In genomic region chr7:97117035-97117371, GRCh38 we compare ENCODE assay signal across 8 cellular contexts. TPM values are rescaled to one million over a fixed set of nuclear protein-coding genes. Genes with fewer than 3 reads are reported as not detected.
DNase-seq lines count a peak whose midpoint lies in the region; ATAC-seq and TF ChIP-seq lines count a peak whose summit lies in the region.

No MANE protein-coding gene starts in this region.

- POLR2A ChIA-PET in WTC11 (lab: Charles Lee): interaction anchor here (0.6 to 2.2 kb wide), 5 partner anchors 10 to 1439 kb away, joined by 3 to 14 read pairs (median 4); partner anchors contain the start of gene ASNS

- no peak for DNase-seq in WTC11 (ENCODE audit: low spot score)
- no peak for DNase-seq in cardiac muscle cell (ENCODE audit: low read depth in 1 of 2, low spot score in 1 of 2)
- DNase-seq in sigmoid colon: no peak
- DNase-seq in effector CD4-positive, alpha-beta T cell: no peak
- no peak for DNase-seq in NCI-H510A (lab: John Stamatoyannopoulos, UW)
- DNase-seq in OCI-M1 (lab: John Stamatoyannopoulos, UW): no peak

- H3K4me3 ChIP-seq in cardiac muscle cell (peak overlapping the region; percentile 69), sigmoid colon (peak overlapping the region; percentile 59 to 65 (median 63))

- TF ChIP-seq EP300 in sigmoid colon (IDR thresholded peaks at IDR 0.05): no peak

- H3K4me1 ChIP-seq in cardiac muscle cell (ENCODE audit: low read depth): peaks cover 9% of the 10 kb centered on the region
- peaks cover 0 to 21% (median 8%) of the 10 kb centered on the region in 4 donors for H3K4me1 ChIP-seq in sigmoid colon

- peak; percentile 0 for ATAC-seq in GM18907 (IDR thresholded peaks at IDR 0.05; ENCODE audit: unreplicated experiment)
- no peak; the same call in 1 of the 2 replicates for ATAC-seq in WTC11
- no peak for ATAC-seq in GM21717 (IDR thresholded peaks at IDR 0.05; ENCODE audit: unreplicated experiment)

- peaks cover 12% of the 10 kb centered on the region for H3K27me3 Mint-ChIP-seq in WTC11 (ENCODE audit: low read depth)

- no peak for TF ChIP-seq POLR2A in sigmoid colon (IDR thresholded peaks at IDR 0.05)

- peaks cover 30% of the 10 kb centered on the region for H3K4me1 Mint-ChIP-seq in WTC11

- H3K9me3 Mint-ChIP-seq in WTC11: peaks cover 5% of the 10 kb centered on the region

- H3K4me3 Mint-ChIP-seq in WTC11: peak overlapping the region; percentile 97

- H3K9me3 ChIP-seq in cardiac muscle cell (ENCODE audit: low read depth): no peaks in the 10 kb centered on the region
- H3K9me3 ChIP-seq in sigmoid colon: no peaks in the 10 kb centered on the region

- H3K27ac ChIP-seq in cardiac muscle cell (peak overlapping the region; percentile 78), sigmoid colon (peak overlapping the region; percentile 77 to 84 (median 78))

- H3K27me3 ChIP-seq in cardiac muscle cell: no peaks in the 10 kb centered on the region
- H3K27me3 ChIP-seq in sigmoid colon: no peaks in the 10 kb centered on the region

- intact Hi-C loops in sigmoid colon (cut with DNase I): loop anchor here (5.0 kb wide), 1 partner anchor 755 kb away; the partner anchor contains the start of gene ASNS

- H3K36me3 ChIP-seq in cardiac muscle cell (no peaks in the 10 kb centered on the region), sigmoid colon (no peaks in the 10 kb centered on the region)

- TF ChIP-seq CTCF in WTC11 (IDR thresholded peaks at IDR 0.05) (no peak), cardiac muscle cell (IDR thresholded peaks at IDR 0.05; ENCODE audit: low read depth, low read length) (no peak), sigmoid colon (IDR thresholded peaks at IDR 0.05) (no peak)

- CTCF ChIA-PET in WTC11 (lab: Charles Lee): interaction anchor here (0.6 to 1.6 kb wide), 6 partner anchors 10 to 897 kb away, joined by 3 to 6 read pairs (median 4); no protein-coding TSS in a partner anchor

- WGBS in sigmoid colon, 2 donors: 75 to 84% methylated on average over 9 of the region's 9 CpGs

- H3K27ac Mint-ChIP-seq in WTC11: peak overlapping the region; percentile 92

- H3K36me3 Mint-ChIP-seq in WTC11: peaks cover 1% of the 10 kb centered on the region

TF ChIP-seq in WTC11, 78 proteins besides CTCF, POLR2A, EP300 and RAD21:
- TF ChIP-seq ZNF219 (CRISPR knock-in tag; IDR thresholded peaks at IDR 0.05; ENCODE audit: borderline replicate concordance): no peak
- no peak for TF ChIP-seq SP1 (CRISPR knock-in tag; conservative IDR thresholded peaks at IDR 0.05)
- no peak for TF ChIP-seq JUN (CRISPR knock-in tag; IDR thresholded peaks at IDR 0.05)
- TF ChIP-seq, protein P1, sequence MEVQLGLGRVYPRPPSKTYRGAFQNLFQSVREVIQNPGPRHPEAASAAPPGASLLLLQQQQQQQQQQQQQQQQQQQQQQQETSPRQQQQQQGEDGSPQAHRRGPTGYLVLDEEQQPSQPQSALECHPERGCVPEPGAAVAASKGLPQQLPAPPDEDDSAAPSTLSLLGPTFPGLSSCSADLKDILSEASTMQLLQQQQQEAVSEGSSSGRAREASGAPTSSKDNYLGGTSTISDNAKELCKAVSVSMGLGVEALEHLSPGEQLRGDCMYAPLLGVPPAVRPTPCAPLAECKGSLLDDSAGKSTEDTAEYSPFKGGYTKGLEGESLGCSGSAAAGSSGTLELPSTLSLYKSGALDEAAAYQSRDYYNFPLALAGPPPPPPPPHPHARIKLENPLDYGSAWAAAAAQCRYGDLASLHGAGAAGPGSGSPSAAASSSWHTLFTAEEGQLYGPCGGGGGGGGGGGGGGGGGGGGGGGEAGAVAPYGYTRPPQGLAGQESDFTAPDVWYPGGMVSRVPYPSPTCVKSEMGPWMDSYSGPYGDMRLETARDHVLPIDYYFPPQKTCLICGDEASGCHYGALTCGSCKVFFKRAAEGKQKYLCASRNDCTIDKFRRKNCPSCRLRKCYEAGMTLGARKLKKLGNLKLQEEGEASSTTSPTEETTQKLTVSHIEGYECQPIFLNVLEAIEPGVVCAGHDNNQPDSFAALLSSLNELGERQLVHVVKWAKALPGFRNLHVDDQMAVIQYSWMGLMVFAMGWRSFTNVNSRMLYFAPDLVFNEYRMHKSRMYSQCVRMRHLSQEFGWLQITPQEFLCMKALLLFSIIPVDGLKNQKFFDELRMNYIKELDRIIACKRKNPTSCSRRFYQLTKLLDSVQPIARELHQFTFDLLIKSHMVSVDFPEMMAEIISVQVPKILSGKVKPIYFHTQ (CRISPR knock-in tag; IDR thresholded peaks at IDR 0.05): no peak
- no peak for TF ChIP-seq PRRX2 (CRISPR knock-in tag; IDR thresholded peaks at IDR 0.05)
- no peak for TF ChIP-seq ZNF317 (CRISPR knock-in tag; IDR thresholded peaks at IDR 0.05; ENCODE audit: borderline replicate concordance, low read depth)
- no peak for TF ChIP-seq MYBL2 (CRISPR knock-in tag; IDR thresholded peaks at IDR 0.05)
- no peak for TF ChIP-seq NFYB (CRISPR knock-in tag; conservative IDR thresholded peaks at IDR 0.05; ENCODE audit: low read depth)
- TF ChIP-seq ELF4 (CRISPR knock-in tag; IDR thresholded peaks at IDR 0.05; ENCODE audit: low read depth): no peak
- TF ChIP-seq, protein P2, sequence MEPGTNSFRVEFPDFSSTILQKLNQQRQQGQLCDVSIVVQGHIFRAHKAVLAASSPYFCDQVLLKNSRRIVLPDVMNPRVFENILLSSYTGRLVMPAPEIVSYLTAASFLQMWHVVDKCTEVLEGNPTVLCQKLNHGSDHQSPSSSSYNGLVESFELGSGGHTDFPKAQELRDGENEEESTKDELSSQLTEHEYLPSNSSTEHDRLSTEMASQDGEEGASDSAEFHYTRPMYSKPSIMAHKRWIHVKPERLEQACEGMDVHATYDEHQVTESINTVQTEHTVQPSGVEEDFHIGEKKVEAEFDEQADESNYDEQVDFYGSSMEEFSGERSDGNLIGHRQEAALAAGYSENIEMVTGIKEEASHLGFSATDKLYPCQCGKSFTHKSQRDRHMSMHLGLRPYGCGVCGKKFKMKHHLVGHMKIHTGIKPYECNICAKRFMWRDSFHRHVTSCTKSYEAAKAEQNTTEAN (CRISPR knock-in tag; IDR thresholded peaks at IDR 0.05): no peak
- no peak for TF ChIP-seq FOXK1 (CRISPR knock-in tag; IDR thresholded peaks at IDR 0.05)
- TF ChIP-seq GRHL2 (CRISPR knock-in tag; IDR thresholded peaks at IDR 0.05; ENCODE audit: insufficient replicate concordance, severe bottlenecking): no peak
- no peak for TF ChIP-seq ATF6 (CRISPR knock-in tag; IDR thresholded peaks at IDR 0.05)
- TF ChIP-seq ZNF138 (CRISPR knock-in tag; conservative IDR thresholded peaks at IDR 0.05): no peak
- TF ChIP-seq, protein P3, sequence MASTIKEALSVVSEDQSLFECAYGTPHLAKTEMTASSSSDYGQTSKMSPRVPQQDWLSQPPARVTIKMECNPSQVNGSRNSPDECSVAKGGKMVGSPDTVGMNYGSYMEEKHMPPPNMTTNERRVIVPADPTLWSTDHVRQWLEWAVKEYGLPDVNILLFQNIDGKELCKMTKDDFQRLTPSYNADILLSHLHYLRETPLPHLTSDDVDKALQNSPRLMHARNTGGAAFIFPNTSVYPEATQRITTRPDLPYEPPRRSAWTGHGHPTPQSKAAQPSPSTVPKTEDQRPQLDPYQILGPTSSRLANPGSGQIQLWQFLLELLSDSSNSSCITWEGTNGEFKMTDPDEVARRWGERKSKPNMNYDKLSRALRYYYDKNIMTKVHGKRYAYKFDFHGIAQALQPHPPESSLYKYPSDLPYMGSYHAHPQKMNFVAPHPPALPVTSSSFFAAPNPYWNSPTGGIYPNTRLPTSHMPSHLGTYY (CRISPR knock-in tag; IDR thresholded peaks at IDR 0.05): no peak
- TF ChIP-seq ZNF232 (CRISPR knock-in tag; IDR thresholded peaks at IDR 0.05): no peak

RNA-seq across cellular contexts. Expression of gene SDHAF3, which starts 0.5 kb away (rescaled TPM):
- total RNA-seq in WTC11 (2021): 25.5 to 32.0 TPM (median 26.1 TPM) in 3 replicates
- 8.8 and 9.5 TPM in 2 replicates for total RNA-seq in cardiac muscle cell
- 41.8 and 65.3 TPM in 2 replicates for polyA plus RNA-seq in cardiac muscle cell
- 10 to 100 TPM in 2 of 4 donors, 1 to 10 TPM in 2; 3.3 to 13.2 (median 10.8) TPM for total RNA-seq in sigmoid colon
- polyA plus RNA-seq in sigmoid colon: 10 to 100 TPM; 13.5 to 28.4 (median 21.6) TPM
